In the genomic region with DNA sequence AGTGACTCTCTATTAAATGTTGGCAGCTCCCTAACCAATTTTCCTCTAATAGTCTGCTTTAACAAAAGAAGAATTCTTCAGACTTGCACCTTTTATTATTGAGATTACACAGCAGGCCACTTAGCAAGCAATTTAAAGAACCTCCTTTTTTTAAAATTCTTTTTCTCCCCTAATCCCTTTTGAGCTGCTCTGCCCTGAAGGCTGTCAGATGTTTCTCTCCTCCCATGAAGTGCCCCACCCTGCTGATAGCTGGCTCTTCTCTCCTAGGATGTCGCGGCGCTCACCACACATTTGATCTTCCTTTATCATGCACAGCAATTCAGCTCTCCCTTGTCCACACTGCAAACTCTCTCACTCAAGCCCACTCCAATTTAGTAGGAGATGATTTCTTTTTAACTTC, we compare ENCODE assay signal across 19 cellular contexts.
"Had no signal": no experiment of that assay in that cellular context is flagged by ENCODE, and none has a peak within 500 bp of the region (broad histone marks: within the 10 kb centered on the region; RNA-seq: fewer than 3 reads in every experiment).

No MANE protein-coding gene starts in this region.

- H3K4me3 ChIP-seq: cardiac muscle cell, lung, tibial artery had no signal

- H3K27me3 ChIP-seq: cardiac muscle cell, tibial artery had no signal

- H3K27me3 Mint-ChIP-seq: activated naive CD8-positive, alpha-beta T cell treated with anti-CD3 and anti-CD28 coated beads for 36 hours; dendritic cell treated with granulocyte-macrophage colony-stimulating factor and Interleukin-4, amounts not matched to agents 40 ng/mL and 50 ng/mL, for 4 days; natural killer cell treated with Interleukin-12 subunit alpha and Interleukin-12 subunit beta and Interleukin-15 and Interleukin-18, amount 100 ng/mL, for 72 hours had no signal

- H3K9me3 Mint-ChIP-seq: activated naive CD8-positive, alpha-beta T cell treated with anti-CD3 and anti-CD28 coated beads for 36 hours had no signal

- ATAC-seq: left colon; natural killer cell treated with Interleukin-12 subunit alpha and Interleukin-12 subunit beta and Interleukin-15 and Interleukin-18, amount 100 ng/mL, for 72 hours; T-helper 17 cell had no signal

- DNase-seq: activated CD4-positive, alpha-beta T cell treated with anti-CD3 and anti-CD28 coated beads for 1 hour; activated gamma-delta T cell; activated naive CD8-positive, alpha-beta T cell treated with anti-CD3 and anti-CD28 coated beads for 36 hours; amygdala; effector CD8-positive, alpha-beta T cell; foreskin fibroblast; hippocampal formation; islet precursor cell; left colon; retina; stimulated activated naive CD4-positive, alpha-beta T cell treated with Interleukin-2 at 50 U/mL for 16 hours; T-helper 17 cell; tibial artery had no signal

- H3K27ac Mint-ChIP-seq: activated naive CD8-positive, alpha-beta T cell treated with anti-CD3 and anti-CD28 coated beads for 36 hours; dendritic cell treated with granulocyte-macrophage colony-stimulating factor and Interleukin-4, amounts not matched to agents 40 ng/mL and 50 ng/mL, for 4 days; mesothelial cell of epicardium; natural killer cell treated with Interleukin-12 subunit alpha and Interleukin-12 subunit beta and Interleukin-15 and Interleukin-18, amount 100 ng/mL, for 72 hours; T-helper 17 cell had no signal

- H3K9me3 ChIP-seq: tibial artery had no signal

- H3K36me3 Mint-ChIP-seq: activated naive CD8-positive, alpha-beta T cell treated with anti-CD3 and anti-CD28 coated beads for 36 hours; mesothelial cell of epicardium; natural killer cell treated with Interleukin-12 subunit alpha and Interleukin-12 subunit beta and Interleukin-15 and Interleukin-18, amount 100 ng/mL, for 72 hours had no signal

- H3K4me1 ChIP-seq: tibial artery had no signal

- H3K36me3 ChIP-seq: cardiac muscle cell, tibial artery had no signal

- H3K4me1 Mint-ChIP-seq: activated naive CD8-positive, alpha-beta T cell treated with anti-CD3 and anti-CD28 coated beads for 36 hours; mesothelial cell of epicardium; T-helper 17 cell had no signal

- H3K27ac ChIP-seq: cardiac muscle cell, tibial artery, VCaP had no signal

- H3K4me3 Mint-ChIP-seq: activated naive CD8-positive, alpha-beta T cell treated with anti-CD3 and anti-CD28 coated beads for 36 hours; dendritic cell treated with granulocyte-macrophage colony-stimulating factor and Interleukin-4, amounts not matched to agents 40 ng/mL and 50 ng/mL, for 4 days; mesothelial cell of epicardium; natural killer cell treated with Interleukin-12 subunit alpha and Interleukin-12 subunit beta and Interleukin-15 and Interleukin-18, amount 100 ng/mL, for 72 hours; T-helper 17 cell had no signal
